ENCODE assay signal across 20 cellular contexts in genomic region chr10:87872828-87873227, GRCh38. TPM values are rescaled to one million over a fixed set of nuclear protein-coding genes. Genes with fewer than 3 reads are reported as not detected.
DNase-seq lines count a peak whose midpoint lies in the region; ATAC-seq and TF ChIP-seq lines count a peak whose summit lies in the region.
"Had no signal": no experiment of that assay in that cellular context is flagged by ENCODE, and none has a peak within 500 bp of the region (broad histone marks: within the 10 kb centered on the region; RNA-seq: fewer than 3 reads in every experiment).

No MANE protein-coding gene starts in this region.

- no peak overlapping the region for H3K27ac ChIP-seq in CD8-positive, alpha-beta T cell (ENCODE audit: low read depth, low read length)
- H3K27ac ChIP-seq in IMR-90 (ENCODE audit: insufficient read depth, low read length) (no peak overlapping the region), coronary artery (peak overlapping the region in 1 of 2 donors; percentile 7), subcutaneous abdominal adipose tissue (ENCODE audit: low read depth, low read length) (peak overlapping the region; percentile 64)
- H3K27ac ChIP-seq: ovary, upper lobe of right lung had no signal

- no peaks in the 10 kb centered on the region for H3K9me3 ChIP-seq in CD8-positive, alpha-beta T cell (ENCODE audit: low read length)
- H3K9me3 ChIP-seq in IMR-90 (ENCODE audit: control insufficient read depth, insufficient read depth, low read length) (no peaks in the 10 kb centered on the region), subcutaneous abdominal adipose tissue (ENCODE audit: control insufficient read depth in 5 of 5, low read length in 5 of 5) (no peaks in the 10 kb centered on the region)
- H3K9me3 ChIP-seq: MG63, ovary, right atrium auricular region, upper lobe of right lung had no signal

- H3K4me3 Mint-ChIP-seq in CD8-positive, alpha-beta T cell, result peak overlapping the region; percentile 29
- H3K4me3 Mint-ChIP-seq: activated CD4-positive, alpha-beta T cell treated with anti-CD3 and anti-CD28 coated beads for 36 hours had no signal

- no peak for TF ChIP-seq RAD21 in IMR-90 (IDR thresholded peaks at IDR 0.05; ENCODE audit: low read length)

- H4K5ac ChIP-seq in IMR-90 (ENCODE audit: low read depth, low read length), result no peak overlapping the region

- H2BK5ac ChIP-seq in IMR-90 (ENCODE audit: low read depth, low read length, poor library complexity, severe bottlenecking), result no peak overlapping the region

- H3K14ac ChIP-seq in IMR-90 (replicated peaks; ENCODE audit: low read depth, low read length), result no peak overlapping the region

- no peaks in the 10 kb centered on the region for H3K9me3 Mint-ChIP-seq in CD8-positive, alpha-beta T cell

- no peak overlapping the region for H3K4me3 ChIP-seq in CD8-positive, alpha-beta T cell (ENCODE audit: low read depth, low read length)
- H3K4me3 ChIP-seq in IMR-90 (ENCODE audit: insufficient read depth, low read depth, low read length), result no peak overlapping the region
- H3K4me3 ChIP-seq in coronary artery, result peak overlapping the region; percentile 10
- no peak overlapping the region for H3K4me3 ChIP-seq in subcutaneous abdominal adipose tissue (ENCODE audit: low read depth in 1 of 5, low read length in 5 of 5)
- H3K4me3 ChIP-seq: MG63, ovary, right atrium auricular region, upper lobe of right lung had no signal

- no peak overlapping the region for H2BK15ac ChIP-seq in IMR-90 (ENCODE audit: low read depth, low read length)

- H3K18ac ChIP-seq in IMR-90 (ENCODE audit: low read depth, low read length), result no peak overlapping the region

- no peaks in the 10 kb centered on the region for H3K36me3 ChIP-seq in CD8-positive, alpha-beta T cell (ENCODE audit: insufficient read depth, low read length)
- H3K36me3 ChIP-seq in IMR-90 (ENCODE audit: control insufficient read depth, insufficient read depth, low read length) (peaks cover 1% of the 10 kb centered on the region; the same call in 1 of the 2 replicates), subcutaneous abdominal adipose tissue (ENCODE audit: control insufficient read depth in 5 of 5, insufficient read depth in 5 of 5, low read length in 5 of 5) (no peaks in the 10 kb centered on the region)
- H3K36me3 ChIP-seq: MG63, ovary, right atrium auricular region, upper lobe of right lung had no signal

- H2AK5ac ChIP-seq in IMR-90 (ENCODE audit: low read depth, low read length), result no peak overlapping the region

- no peaks in the 10 kb centered on the region for H3K27me3 Mint-ChIP-seq in CD8-positive, alpha-beta T cell (ENCODE audit: low read depth)
- H3K27me3 Mint-ChIP-seq: activated CD4-positive, alpha-beta T cell treated with anti-CD3 and anti-CD28 coated beads for 36 hours had no signal

- no peak overlapping the region for H4K8ac ChIP-seq in IMR-90 (ENCODE audit: low read depth in 2 of 2, low read length in 2 of 2)

- peaks cover 62% of the 10 kb centered on the region for H4K20me1 ChIP-seq in IMR-90 (ENCODE audit: insufficient read depth, low read length)

- no peak overlapping the region for H2AFZ ChIP-seq in IMR-90 (replicated peaks; ENCODE audit: low read length, poor library complexity)

- no TSS peak for BruUV-seq in IMR-90 (replicated peaks; lab: Mats Ljungman, UMichigan)

- H3K9me1 ChIP-seq in IMR-90 (ENCODE audit: insufficient read depth, low read length), result peaks cover 9% of the 10 kb centered on the region; the same call in 1 of the 2 replicates

- POLR2A ChIA-PET in CD8-positive, alpha-beta T cell (lab: Charles Lee), result interaction anchor here (0.5 to 2.4 kb wide), 2 partner anchors 11 to 356 kb away, joined by 3 to 14 read pairs; no protein-coding TSS in a partner anchor
- POLR2A ChIA-PET in IMR-90 (lab: Charles Lee; ENCODE audit: unreplicated experiment), result interaction anchor here (1.3 kb wide), 1 partner anchor 11 kb away, joined by 4 read pairs; no protein-coding TSS in a partner anchor

- in situ Hi-C loops in IMR-90 (cut with MboI; ENCODE audit: low sequenced_read_pairs), result no loop called here

- no peak for TF ChIP-seq POLR2A in IMR-90 (IDR thresholded peaks at IDR 0.05; ENCODE audit: low read depth, low read length)

- no peak overlapping the region for H2BK120ac ChIP-seq in IMR-90 (ENCODE audit: low read depth, low read length)

- H3K23ac ChIP-seq in IMR-90 (ENCODE audit: low read depth, low read length), result peak overlapping the region; percentile 43; the same call in 1 of the 2 replicates

- TF ChIP-seq CTCF in CD8-positive, alpha-beta T cell (IDR thresholded peaks at IDR 0.05), result no peak
- TF ChIP-seq CTCF in IMR-90 (conservative IDR thresholded peaks at IDR 0.05; ENCODE audit: low read depth, low read length), result no peak
- no peak for TF ChIP-seq CTCF in coronary artery (IDR thresholded peaks at IDR 0.05)

- no peak overlapping the region for H2BK20ac ChIP-seq in IMR-90 (ENCODE audit: low read depth, low read length)

- no peak for ATAC-seq in CD8-positive, alpha-beta T cell
- ATAC-seq in IMR-90 (ENCODE audit: low read depth), result no peak
- ATAC-seq: activated CD4-positive, alpha-beta T cell treated with anti-CD3 and anti-CD28 coated beads for 36 hours; upper lobe of right lung had no signal

- peaks cover 54% of the 10 kb centered on the region for H3K4me1 ChIP-seq in CD8-positive, alpha-beta T cell (ENCODE audit: insufficient read depth, low read length)
- H3K4me1 ChIP-seq in IMR-90 (ENCODE audit: control insufficient read depth, insufficient read depth, low read length), result peaks cover 3% of the 10 kb centered on the region
- H3K4me1 ChIP-seq in subcutaneous abdominal adipose tissue (ENCODE audit: control insufficient read depth in 5 of 5, insufficient read depth in 5 of 5, low read length in 5 of 5), result peaks cover 0 to 82% (median 47%) of the 10 kb centered on the region in 5 donors

- dilution Hi-C loops in IMR-90 (cut with HindIII; ENCODE audit: low sequenced_read_pairs, unreplicated experiment), result no loop called here

- 100% methylated on average over 2 of the region's 6 CpGs; no CpG with 5 or more reads in 1 of the 2 experiments for WGBS in IMR-90 (ENCODE audit: extremely low coverage in 2 of 2, insufficient read length in 1 of 2), 2 experiments

- H2AK9ac ChIP-seq in IMR-90 (replicated peaks; ENCODE audit: low read depth, low read length, poor library complexity), result no peak overlapping the region

- peak overlapping the region; percentile 22 for H3K27ac Mint-ChIP-seq in CD8-positive, alpha-beta T cell
- H3K27ac Mint-ChIP-seq: activated CD4-positive, alpha-beta T cell treated with anti-CD3 and anti-CD28 coated beads for 36 hours had no signal

- intact Hi-C loops in CD8-positive, alpha-beta T cell (cut with DNase I, micrococcal nuclease), result no loop called here
- intact Hi-C loops in IMR-90 (cut with micrococcal nuclease), result no loop called here

- H3K27me3 ChIP-seq in CD8-positive, alpha-beta T cell (ENCODE audit: insufficient read depth, low read length), result no peaks in the 10 kb centered on the region
- H3K27me3 ChIP-seq in IMR-90 (ENCODE audit: control insufficient read depth, insufficient read depth, low read length) (no peaks in the 10 kb centered on the region), subcutaneous abdominal adipose tissue (ENCODE audit: control insufficient read depth in 5 of 5, insufficient read depth in 4 of 5, low read length in 5 of 5) (no peaks in the 10 kb centered on the region)
- H3K27me3 ChIP-seq: MG63, ovary, right atrium auricular region, upper lobe of right lung had no signal

- H3K9ac ChIP-seq in IMR-90 (ENCODE audit: low read depth, low read length) (no peak overlapping the region), subcutaneous abdominal adipose tissue (ENCODE audit: low read length in 5 of 5) (peak overlapping the region in 1 of 5 donors; percentile 25)

- H3K79me1 ChIP-seq in IMR-90 (ENCODE audit: low read depth in 1 of 2, low read length in 2 of 2), result peaks cover 0 to 31% of the 10 kb centered on the region in 2 experiments; a peak in 2 of 4 replicates

- H3K36me3 Mint-ChIP-seq in CD8-positive, alpha-beta T cell, result peaks cover 25% of the 10 kb centered on the region

- H3K4me1 Mint-ChIP-seq in CD8-positive, alpha-beta T cell (ENCODE audit: low read depth), result peaks cover 77% of the 10 kb centered on the region

- no peak overlapping the region for H3K56ac ChIP-seq in IMR-90 (ENCODE audit: extremely low read depth, insufficient read depth, low read length)

- H4K91ac ChIP-seq in IMR-90 (ENCODE audit: insufficient read depth, low read depth, low read length), result no peak overlapping the region

- CTCF ChIA-PET in CD8-positive, alpha-beta T cell (lab: Charles Lee), result interaction anchor here (0.7 to 2.9 kb wide), 2 partner anchors 11 to 517 kb away, joined by 3 to 8 read pairs; no protein-coding TSS in a partner anchor
- CTCF ChIA-PET in IMR-90 (lab: Yijun Ruan, JAX), result no interaction called here

- H3K4ac ChIP-seq in IMR-90 (ENCODE audit: low read depth, low read length), result no peak overlapping the region

- no peak overlapping the region for H3K4me2 ChIP-seq in IMR-90 (ENCODE audit: low read depth, low read length)

- no peak for DNase-seq in CD8-positive, alpha-beta T cell
- DNase-seq in IMR-90 (no peak), coronary artery (ENCODE audit: low spot score) (no peak), KG1 (lab: John Stamatoyannopoulos, UW) (no peak)
- DNase-seq in central memory CD4-positive, alpha-beta T cell, result no peak
- no peak for DNase-seq in activated effector memory CD4-positive, alpha-beta T cell treated with anti-CD3 and anti-CD28 coated beads, Interleukin-2, amount 50 U/mL, for 16 hours
- DNase-seq: activated CD4-positive, alpha-beta T cell treated with anti-CD3 and anti-CD28 coated beads for 36 hours; activated T-cell treated with anti-CD3 and anti-CD28 coated beads, Interleukin-2, amount 50 U/mL, for 1 hour; GF-D8; HCEC 1CT; MG63; NCI-H2081 treated with DMSO at 0.1 percent for 48 hours; NCI-H748 treated with DMSO at 0.1 percent for 48 hours; ovary; RPMI8226; stimulated activated CD4-positive, alpha-beta T cell treated with anti-CD3 and anti-CD28 coated beads, Interleukin-2, amount 100 ng/mL, for 24 hours; T-helper 2 cell; upper lobe of right lung had no signal

TF ChIP-seq in IMR-90, 13 proteins besides CTCF, POLR2A, EP300 and RAD21 (continues in another document):
- no peak for TF ChIP-seq RCOR1 (IDR thresholded peaks at IDR 0.05; ENCODE audit: insufficient replicate concordance, low read length)

RNA-seq across cellular contexts. Expression of gene PTEN, which starts 9.4 kb away (rescaled TPM):
- total RNA-seq in CD8-positive, alpha-beta T cell, result 10 to 100 TPM; 57.5 to 66.1 TPM
- 38.9 and 88.0 TPM in 2 replicates for total RNA-seq in IMR-90 (2012; rRNA removed)
- 12.0 and 14.5 TPM in 2 replicates for polyA plus RNA-seq in IMR-90 (2012; rRNA removed)
- 2.1 and 2.9 TPM in 2 replicates for polyA plus RNA-seq in IMR-90 (2012; cell fraction: cytosol; rRNA removed)
- polyA plus RNA-seq in IMR-90 (2012; cell fraction: nucleus; rRNA removed; ENCODE audit: low replicate concordance), result 2.0 and 15.2 TPM in 2 replicates

RNA-seq across cellular contexts. Expression of gene KLLN, which starts 9.5 kb away (rescaled TPM):
- total RNA-seq in CD8-positive, alpha-beta T cell, result under 1 TPM; 0.38 to 0.42 TPM
- total RNA-seq in IMR-90 (2012; rRNA removed), result 0.36 and 0.56 TPM in 2 replicates
- 0.26 and 0.36 TPM in 2 replicates for polyA plus RNA-seq in IMR-90 (2012; rRNA removed)
- 0.22 and 0.39 TPM in 2 replicates for polyA plus RNA-seq in IMR-90 (2012; cell fraction: cytosol; rRNA removed)
- polyA plus RNA-seq in IMR-90 (2012; cell fraction: nucleus; rRNA removed; ENCODE audit: low replicate concordance), result 0.11 and 0.18 TPM in 2 replicates

RNA-seq across cellular contexts. Expression of gene ATAD1, which starts 54.8 kb away (rescaled TPM):
- 10 to 100 TPM; 36.9 to 39.0 TPM for total RNA-seq in CD8-positive, alpha-beta T cell
- total RNA-seq in IMR-90 (2012; rRNA removed), result 21.9 and 41.4 TPM in 2 replicates
- 11.7 and 12.7 TPM in 2 replicates for polyA plus RNA-seq in IMR-90 (2012; rRNA removed)
- polyA plus RNA-seq in IMR-90 (2012; cell fraction: cytosol; rRNA removed), result 1.2 and 1.5 TPM in 2 replicates
- 0.53 and 6.8 TPM in 2 replicates for polyA plus RNA-seq in IMR-90 (2012; cell fraction: nucleus; rRNA removed; ENCODE audit: low replicate concordance)
